8 cellular contexts compared by ENCODE assay signal in genomic region chr2:215664847-215665525, GRCh38.
DNase-seq lines count a peak whose midpoint lies in the region; ATAC-seq and TF ChIP-seq lines count a peak whose summit lies in the region.

No MANE protein-coding gene starts in this region.

- H3K27ac Mint-ChIP-seq in CD4-positive, alpha-beta T cell, result no peak overlapping the region

- H3K27me3 Mint-ChIP-seq in CD4-positive, alpha-beta T cell, result peaks cover 17% of the 10 kb centered on the region

- H3K27me3 ChIP-seq in hepatocyte, result no peaks in the 10 kb centered on the region
- no peaks in the 10 kb centered on the region for H3K27me3 ChIP-seq in CD4-positive, alpha-beta T cell (ENCODE audit: control insufficient read depth, insufficient read depth, low read length)
- H3K27me3 ChIP-seq in testis, result no peaks in the 10 kb centered on the region

- H3K36me3 ChIP-seq in hepatocyte (replicated peaks; ENCODE audit: insufficient read depth, low read depth) (no peaks in the 10 kb centered on the region), testis (ENCODE audit: low read depth, missing control alignments) (no peaks in the 10 kb centered on the region)

- peak; percentile 82 for ATAC-seq in GM18502 (IDR thresholded peaks at IDR 0.05; ENCODE audit: poor library complexity, unreplicated experiment)
- ATAC-seq in HG02759 (IDR thresholded peaks at IDR 0.05; ENCODE audit: unreplicated experiment), result peak; percentile 86
- no peak for ATAC-seq in CD4-positive, alpha-beta T cell (ENCODE audit: poor library complexity)

- TF ChIP-seq CTCF in hepatocyte (IDR thresholded peaks at IDR 0.05; ENCODE audit: poor library complexity) (no peak), testis (IDR thresholded peaks at IDR 0.05) (no peak)
- TF ChIP-seq CTCF in CD4-positive, alpha-beta T cell (IDR thresholded peaks at IDR 0.05), result no peak

- no peaks in the 10 kb centered on the region for H4K20me1 ChIP-seq in hepatocyte (ENCODE audit: insufficient read depth, poor library complexity, severe bottlenecking)

- CTCF ChIA-PET in CD4-positive, alpha-beta T cell (lab: Charles Lee), result no interaction called here

- no peaks in the 10 kb centered on the region for H3K9me3 Mint-ChIP-seq in CD4-positive, alpha-beta T cell

- POLR2A ChIA-PET in CD4-positive, alpha-beta T cell (lab: Charles Lee), result no interaction called here

- peaks cover 4% of the 10 kb centered on the region for H3K4me1 Mint-ChIP-seq in CD4-positive, alpha-beta T cell (ENCODE audit: low read depth)

- H3K9me2 ChIP-seq in hepatocyte (replicated peaks; ENCODE audit: insufficient read depth), result no peaks in the 10 kb centered on the region

- H3K9me3 ChIP-seq in hepatocyte (ENCODE audit: low read depth) (no peaks in the 10 kb centered on the region), testis (no peaks in the 10 kb centered on the region)
- no peaks in the 10 kb centered on the region for H3K9me3 ChIP-seq in CD4-positive, alpha-beta T cell (ENCODE audit: control insufficient read depth, low read length)

- peak; percentile 94 for DNase-seq in SIG-M5 treated with dmso at 0.1 percent for 504 hours (lab: John Stamatoyannopoulos, UW; ENCODE audit: unreplicated experiment)
- DNase-seq in hepatocyte (ENCODE audit: low spot score), result peak; percentile 44
- no peak for DNase-seq in CD4-positive, alpha-beta T cell
- no peak for DNase-seq in putamen (ENCODE audit: low spot score)
- DNase-seq in NCI-H146 treated with DMSO at 0.1 percent for 48 hours (lab: John Stamatoyannopoulos, UW; ENCODE audit: unreplicated experiment), result no peak
- no peak for DNase-seq in testis

- no peak for TF ChIP-seq POLR2A in testis (IDR thresholded peaks at IDR 0.05)

- no peak overlapping the region for H2AFZ ChIP-seq in hepatocyte

- no peak overlapping the region for H3K4me2 ChIP-seq in hepatocyte

- H3K79me2 ChIP-seq in hepatocyte, result no peaks in the 10 kb centered on the region

- 75% methylated on average over 3 of the region's 3 CpGs for WGBS in hepatocyte (ENCODE audit: low lambda C conversion rate, missing lambda C conversion rate)
- WGBS in testis, 2 donors, result 81 to 85% methylated on average over 3 of the region's 3 CpGs

- H3K36me3 Mint-ChIP-seq in CD4-positive, alpha-beta T cell (ENCODE audit: low read depth), result no peaks in the 10 kb centered on the region

- peak overlapping the region; percentile 45 for H3K27ac ChIP-seq in hepatocyte
- no peak overlapping the region for H3K27ac ChIP-seq in CD4-positive, alpha-beta T cell (ENCODE audit: low read depth, low read length)
- no peak overlapping the region for H3K27ac ChIP-seq in testis

- H3K4me3 ChIP-seq in hepatocyte (no peak overlapping the region), testis (no peak overlapping the region)

- H3K4me1 ChIP-seq in hepatocyte (ENCODE audit: insufficient read depth), result peaks cover 15% of the 10 kb centered on the region
- no peaks in the 10 kb centered on the region for H3K4me1 ChIP-seq in testis

- H3K4me3 Mint-ChIP-seq in CD4-positive, alpha-beta T cell, result no peak overlapping the region

- intact Hi-C loops in CD4-positive, alpha-beta T cell (cut with DNase I, micrococcal nuclease), result no loop called here
- intact Hi-C loops in testis (cut with DNase I; ENCODE audit: low total_unique reads), result no loop called here

Comparison
In these comparisons a context has a peak if more than half of its experiments do, and no peak if none do; other contexts are left out.
1. DNase-seq: peak in SIG-M5 treated with dmso at 0.1 percent for 504 hours (single experiment) and hepatocyte (single experiment); none in CD4-positive, alpha-beta T cell (0 of 10), putamen (single experiment), NCI-H146 treated with DMSO at 0.1 percent for 48 hours (single experiment) and testis (single experiment).